ENCODE assay signal across 8 cellular contexts in genomic region chr10:124917168-124917938, GRCh38. TPM values are rescaled to one million over a fixed set of nuclear protein-coding genes. Genes with fewer than 3 reads are reported as not detected.
DNase-seq lines count a peak whose midpoint lies in the region; ATAC-seq and FAIRE-seq lines count a peak whose summit lies in the region.

No MANE protein-coding gene starts in this region.

- DNase-seq in activated gamma-delta T cell treated with Interleukin-2 at 50 U/mL for 16 hours (peak; percentile 23), activated gamma-delta T cell (lab: John Stamatoyannopoulos, UW) (no peak), NOMO-1 treated with dmso at 0.1 percent for 144 hours (lab: John Stamatoyannopoulos, UW; ENCODE audit: unreplicated experiment) (peak; percentile 1), frontal cortex (ENCODE audit: low spot score in 2 of 2) (peak; percentile 29 to 44), occipital lobe (lab: John Stamatoyannopoulos, UW) (peak; percentile 13), urothelium cell line (ENCODE audit: low spot score) (peak; percentile 28)
- peak; percentile 11 for DNase-seq in activated gamma-delta T cell treated with anti-CD3 and anti-CD28 coated beads, Interleukin-2, amount 50 U/mL, for 16 hours (ENCODE audit: low read depth)

- no peak for FAIRE-seq in frontal cortex (lab: Jason Lieb, UNC)
- peak; percentile 17 for FAIRE-seq in urothelium cell line (lab: Jason Lieb, UNC)

- peak; percentile 19 for ATAC-seq in HG02938 (IDR thresholded peaks at IDR 0.05; ENCODE audit: unreplicated experiment)

RNA-seq across cellular contexts. Expression of gene ZRANB1, which starts 24.6 kb away (rescaled TPM):
- total RNA-seq in frontal cortex (84.8 TPM), occipital lobe (78.6 TPM)
